In the genomic region with DNA sequence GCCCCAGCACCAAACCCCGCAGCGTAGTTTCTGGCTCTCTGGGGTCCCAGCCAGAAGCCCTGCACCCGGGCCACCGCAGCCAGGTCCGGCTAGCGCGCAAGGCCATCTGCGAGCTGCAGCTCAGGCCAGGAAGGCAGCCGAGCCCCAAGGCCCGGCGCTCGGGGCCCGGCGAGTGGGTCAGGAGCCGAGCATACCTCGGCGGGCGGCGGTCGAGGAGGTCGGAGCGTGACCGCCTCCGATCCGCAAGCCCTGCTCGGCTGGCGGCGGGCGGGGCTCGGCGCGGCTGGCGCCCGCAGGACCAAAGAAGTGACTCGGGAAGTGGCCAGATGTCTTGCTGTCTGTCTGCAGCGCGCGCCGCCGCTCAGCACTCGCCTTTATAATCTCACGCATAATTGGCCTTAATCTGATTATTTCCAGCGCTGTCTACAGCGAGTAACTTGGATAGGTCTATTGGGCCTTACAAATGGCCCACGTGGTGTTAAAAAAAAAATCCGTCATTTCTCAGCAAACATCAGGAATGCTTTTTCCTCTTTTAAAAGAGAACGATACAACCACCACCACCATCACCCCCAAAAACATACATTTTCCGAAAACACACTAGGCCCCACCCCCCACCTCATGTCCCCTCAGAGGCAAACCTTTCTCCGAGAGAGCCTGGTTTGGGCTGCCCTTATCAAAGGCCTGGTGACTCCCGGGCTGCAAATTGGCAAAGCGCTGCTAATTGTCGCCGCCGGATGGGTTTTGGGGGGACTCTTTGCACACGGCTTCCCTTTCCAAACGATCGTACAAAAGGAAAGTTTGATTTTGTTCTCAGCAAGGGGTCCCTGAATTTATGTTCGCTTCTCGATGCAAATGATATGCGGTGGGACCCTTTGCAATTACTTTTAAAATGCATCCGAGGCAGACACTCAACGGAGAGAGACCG, we compare ENCODE assay signal across 16 cellular contexts. TPM values are rescaled to one million over a fixed set of nuclear protein-coding genes. Genes with fewer than 3 reads are reported as not detected.
DNase-seq lines count a peak whose midpoint lies in the region; ATAC-seq and TF ChIP-seq lines count a peak whose summit lies in the region.
"Had no signal": no experiment of that assay in that cellular context is flagged by ENCODE, and none has a peak within 500 bp of the region (broad histone marks: within the 10 kb centered on the region; RNA-seq: fewer than 3 reads in every experiment).

A gene (minus strand): TSS at position 349 of the 925 bp plus-strand sequence. CDS start 649 bp downstream, outside the sequence.

- 2% methylated on average over 62 of the region's 63 CpGs for WGBS in prostate gland

- H3K36me3 Mint-ChIP-seq in GM23338 (ENCODE audit: low read depth), result no peaks in the 10 kb centered on the region
- H3K36me3 Mint-ChIP-seq in brain, result no peaks in the 10 kb centered on the region
- H3K36me3 Mint-ChIP-seq in nephron progenitor cell (ENCODE audit: low read depth), result no peaks in the 10 kb centered on the region
- H3K36me3 Mint-ChIP-seq: activated CD4-positive, alpha-beta memory T cell treated with anti-CD3 and anti-CD28 coated beads for 36 hours had no signal

- H3K4me1 Mint-ChIP-seq in GM23338 (peaks cover 30% of the 10 kb centered on the region), brain (peaks cover 26% of the 10 kb centered on the region), nephron progenitor cell (peaks cover 16% of the 10 kb centered on the region)

- no peak within 1 kb of the TSS for H3K27ac ChIP-seq in ACC112 (ENCODE audit: low read depth, low read length)
- no peak within 1 kb of the TSS for H3K27ac ChIP-seq in GM23338 (ENCODE audit: low read depth)
- no peak within 1 kb of the TSS for H3K27ac ChIP-seq in prostate gland

- H3K27ac Mint-ChIP-seq in GM23338 (no peak within 1 kb of the TSS), brain (peak within 1 kb of the TSS in 1 of 5 experiments; percentile 43), nephron progenitor cell (no peak within 1 kb of the TSS)
- H3K27ac Mint-ChIP-seq: activated CD4-positive, alpha-beta memory T cell treated with anti-CD3 and anti-CD28 coated beads for 36 hours; T-helper 2 cell treated with Interferon-gamma antibody and Interleukin-4, amounts not matched to agents 5 μg/mL and 100 μg/mL, for 36 hours had no signal

- H4K20me1 ChIP-seq in GM23338 (replicated peaks; ENCODE audit: insufficient read depth), result peaks cover 23% of the 10 kb centered on the region

- intact Hi-C loops in prostate gland (cut with DNase I), result no loop called here

- no peak for TF ChIP-seq POLR2A in prostate gland (IDR thresholded peaks at IDR 0.05)

- H2AFZ ChIP-seq in ACC112 (ENCODE audit: low read length, unreplicated experiment) (no peak within 1 kb of the TSS), GM23338 (peak within 1 kb of the TSS; percentile 84)

- H3K4me3 ChIP-seq in ACC112 (ENCODE audit: low read depth, low read length), result peak within 1 kb of the TSS; percentile 32; the same call in 1 of the 2 replicates
- peak within 1 kb of the TSS; percentile 73 for H3K4me3 ChIP-seq in GM23338
- no peak within 1 kb of the TSS for H3K4me3 ChIP-seq in prostate gland

- TF ChIP-seq CTCF in GM23338 (conservative IDR thresholded peaks at IDR 0.05; ENCODE audit: low read depth in 2 of 2) (no peak), brain (conservative IDR thresholded peaks at IDR 0.05) (no peak), nephron progenitor cell (IDR thresholded peaks at IDR 0.05) (no peak), prostate gland (IDR thresholded peaks at IDR 0.05) (no peak)

- no peaks in the 10 kb centered on the region for H3K9me2 ChIP-seq in GM23338 (ENCODE audit: insufficient read depth)

- H3K27me3 Mint-ChIP-seq in GM23338 (ENCODE audit: insufficient read depth, low read depth, poor library complexity), result peaks cover 77% of the 10 kb centered on the region
- H3K27me3 Mint-ChIP-seq in brain, result peaks cover 100% of the 10 kb centered on the region
- H3K27me3 Mint-ChIP-seq in nephron progenitor cell (ENCODE audit: low read depth, poor library complexity), result peaks cover 100% of the 10 kb centered on the region

- H3K4me3 Mint-ChIP-seq in GM23338, result peak within 1 kb of the TSS; percentile 75
- H3K4me3 Mint-ChIP-seq in brain, result peak within 1 kb of the TSS; percentile 45 to 80 (median 78)
- peak within 1 kb of the TSS; percentile 68 for H3K4me3 Mint-ChIP-seq in nephron progenitor cell
- H3K4me3 Mint-ChIP-seq: activated CD4-positive, alpha-beta memory T cell treated with anti-CD3 and anti-CD28 coated beads for 36 hours; T-helper 2 cell treated with Interferon-gamma antibody and Interleukin-4, amounts not matched to agents 5 μg/mL and 100 μg/mL, for 36 hours had no signal

- no peaks in the 10 kb centered on the region for H3K9me3 Mint-ChIP-seq in GM23338
- H3K9me3 Mint-ChIP-seq in brain, result peaks cover 0 to 4% (median 0%) of the 10 kb centered on the region in 5 experiments
- H3K9me3 Mint-ChIP-seq in nephron progenitor cell, result peaks cover 6% of the 10 kb centered on the region
- H3K9me3 Mint-ChIP-seq: activated CD4-positive, alpha-beta memory T cell treated with anti-CD3 and anti-CD28 coated beads for 36 hours; stimulated activated naive CD8-positive, alpha-beta T cell treated with anti-CD3 and anti-CD28 coated beads, Interleukin-15, amount 100 ng/mL, for 72 hours; T-helper 2 cell treated with Interferon-gamma antibody and Interleukin-4, amounts not matched to agents 5 μg/mL and 100 μg/mL, for 36 hours had no signal

- no peaks in the 10 kb centered on the region for H3K9me3 ChIP-seq in prostate gland

- 0 out of 2 replicates have a peak, but pooled peaks cover 9% of the 10 kb centered on the region for H3F3A ChIP-seq in GM23338 (replicated peaks; ENCODE audit: low read depth)

- H3K79me2 ChIP-seq in ACC112 (ENCODE audit: control insufficient read depth, insufficient read depth, low read length, unreplicated experiment), result no peaks in the 10 kb centered on the region
- no peaks in the 10 kb centered on the region for H3K79me2 ChIP-seq in GM23338 (replicated peaks; ENCODE audit: insufficient read depth)

- ATAC-seq in GM23338, result peak; percentile 11
- no peak for ATAC-seq in HG02973 (IDR thresholded peaks at IDR 0.05; ENCODE audit: unreplicated experiment)
- no peak for ATAC-seq in HG02623 (IDR thresholded peaks at IDR 0.05; ENCODE audit: unreplicated experiment)
- ATAC-seq in HG02938 (IDR thresholded peaks at IDR 0.05; ENCODE audit: unreplicated experiment), result no peak

- H3K4me2 ChIP-seq in GM23338, result peak within 1 kb of the TSS; percentile 96

- DNase-seq in GM23338 (ENCODE audit: low spot score) (peak; percentile 46), nephron progenitor cell (peak; percentile 47), prostate gland (ENCODE audit: low spot score) (no peak)
- DNase-seq: activated CD4-positive, alpha-beta memory T cell treated with anti-CD3 and anti-CD28 coated beads for 36 hours; activated effector memory CD4-positive, alpha-beta T cell treated with anti-CD3 and anti-CD28 coated beads, Interleukin-2, amount 50 U/mL, for 16 hours; C1 segment of cervical spinal cord; stimulated activated naive CD8-positive, alpha-beta T cell treated with anti-CD3 and anti-CD28 coated beads, Interleukin-15, amount 100 ng/mL, for 72 hours had no signal

- H3K4me1 ChIP-seq in ACC112 (ENCODE audit: control insufficient read depth, insufficient read depth, low read length, unreplicated experiment) (peaks cover 5% of the 10 kb centered on the region), GM23338 (ENCODE audit: insufficient read depth) (peaks cover 31% of the 10 kb centered on the region), prostate gland (replicated peaks) (no peaks in the 10 kb centered on the region)

- H3K27me3 ChIP-seq in ACC112 (ENCODE audit: insufficient read depth, low read length) (peaks cover 100% of the 10 kb centered on the region), GM23338 (ENCODE audit: insufficient read depth) (peaks cover 100% of the 10 kb centered on the region), prostate gland (replicated peaks; ENCODE audit: insufficient read depth) (peaks cover 43% of the 10 kb centered on the region)

- no peaks in the 10 kb centered on the region for H3K36me3 ChIP-seq in ACC112 (ENCODE audit: insufficient read depth, low read length)
- H3K36me3 ChIP-seq in GM23338 (ENCODE audit: insufficient read depth), result no peaks in the 10 kb centered on the region
- H3K36me3 ChIP-seq in prostate gland, result no peaks in the 10 kb centered on the region

TF ChIP-seq in GM23338, 12 proteins besides CTCF, POLR2A, EP300 and RAD21 (continues in another document):
- no peak for TF ChIP-seq ZNF331 (CRISPR knock-in tag; IDR thresholded peaks at IDR 0.05; ENCODE audit: low read depth)
- peak; percentile 81 for TF ChIP-seq EZH2 (IDR thresholded peaks at IDR 0.05; ENCODE audit: low read depth, unreplicated experiment)
- no peak for TF ChIP-seq ZNF114 (CRISPR knock-in tag; IDR thresholded peaks at IDR 0.05)
- TF ChIP-seq, protein P1, sequence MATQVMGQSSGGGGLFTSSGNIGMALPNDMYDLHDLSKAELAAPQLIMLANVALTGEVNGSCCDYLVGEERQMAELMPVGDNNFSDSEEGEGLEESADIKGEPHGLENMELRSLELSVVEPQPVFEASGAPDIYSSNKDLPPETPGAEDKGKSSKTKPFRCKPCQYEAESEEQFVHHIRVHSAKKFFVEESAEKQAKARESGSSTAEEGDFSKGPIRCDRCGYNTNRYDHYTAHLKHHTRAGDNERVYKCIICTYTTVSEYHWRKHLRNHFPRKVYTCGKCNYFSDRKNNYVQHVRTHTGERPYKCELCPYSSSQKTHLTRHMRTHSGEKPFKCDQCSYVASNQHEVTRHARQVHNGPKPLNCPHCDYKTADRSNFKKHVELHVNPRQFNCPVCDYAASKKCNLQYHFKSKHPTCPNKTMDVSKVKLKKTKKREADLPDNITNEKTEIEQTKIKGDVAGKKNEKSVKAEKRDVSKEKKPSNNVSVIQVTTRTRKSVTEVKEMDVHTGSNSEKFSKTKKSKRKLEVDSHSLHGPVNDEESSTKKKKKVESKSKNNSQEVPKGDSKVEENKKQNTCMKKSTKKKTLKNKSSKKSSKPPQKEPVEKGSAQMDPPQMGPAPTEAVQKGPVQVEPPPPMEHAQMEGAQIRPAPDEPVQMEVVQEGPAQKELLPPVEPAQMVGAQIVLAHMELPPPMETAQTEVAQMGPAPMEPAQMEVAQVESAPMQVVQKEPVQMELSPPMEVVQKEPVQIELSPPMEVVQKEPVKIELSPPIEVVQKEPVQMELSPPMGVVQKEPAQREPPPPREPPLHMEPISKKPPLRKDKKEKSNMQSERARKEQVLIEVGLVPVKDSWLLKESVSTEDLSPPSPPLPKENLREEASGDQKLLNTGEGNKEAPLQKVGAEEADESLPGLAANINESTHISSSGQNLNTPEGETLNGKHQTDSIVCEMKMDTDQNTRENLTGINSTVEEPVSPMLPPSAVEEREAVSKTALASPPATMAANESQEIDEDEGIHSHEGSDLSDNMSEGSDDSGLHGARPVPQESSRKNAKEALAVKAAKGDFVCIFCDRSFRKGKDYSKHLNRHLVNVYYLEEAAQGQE (IDR thresholded peaks at IDR 0.05; ENCODE audit: unreplicated experiment), result no peak
- TF ChIP-seq JUNB (IDR thresholded peaks at IDR 0.05; ENCODE audit: unreplicated experiment), result no peak

RNA-seq across cellular contexts. Expression of the gene that starts here (rescaled TPM):
- not detected in 2 replicates for total RNA-seq in GM23338 (2014; rRNA removed; shearing (Covaris generic))
- polyA plus RNA-seq in GM23338 (2016; fragmentation: Nextera tagmentation; extraction: Ambion mirVana) (not detected in 2 replicates), brain (ENCODE audit: insufficient read depth, low read depth, low replicate concordance) (0.12 TPM)
- total RNA-seq in prostate gland, result not detected
- total RNA-seq: activated CD4-positive, alpha-beta memory T cell treated with anti-CD3 and anti-CD28 coated beads for 36 hours; bronchial epithelial cell; epithelial cell of proximal tubule; mesenteric fat pad had no signal

Comparison
In these comparisons a context has a peak if more than half of its experiments do, and no peak if none do; other contexts are left out.
1. Peak in DNase-seq, ATAC-seq, H3K4me3 ChIP-seq and H3K4me2 ChIP-seq in GM23338; RNA of the gene not detected or under 1 TPM.